Comparison of ENCODE assay signal across 17 cellular contexts in genomic region chr2:111029135-111029927, GRCh38.
DNase-seq lines count a peak whose midpoint lies in the region; ATAC-seq, FAIRE-seq and TF ChIP-seq lines count a peak whose summit lies in the region.
"Had no signal": no experiment of that assay in that cellular context is flagged by ENCODE, and none has a peak within 500 bp of the region (broad histone marks: within the 10 kb centered on the region; RNA-seq: fewer than 3 reads in every experiment).

No MANE protein-coding gene starts in this region.

- CTCF ChIA-PET in WTC11 (lab: Charles Lee), result no interaction called here

- POLR2A ChIA-PET in WTC11 (lab: Charles Lee), result no interaction called here

- H4K20me1 ChIP-seq in Karpas-422 (ENCODE audit: insufficient read depth, low read depth, low read length), result no peaks in the 10 kb centered on the region
- H4K20me1 ChIP-seq: BLaER1 had no signal

- H3K36me3 Mint-ChIP-seq in WTC11, result peaks cover 6% of the 10 kb centered on the region
- no peaks in the 10 kb centered on the region for H3K36me3 Mint-ChIP-seq in activated naive CD8-positive, alpha-beta T cell treated with anti-CD3 and anti-CD28 coated beads, Interleukin-2, amount 50 U/mL, for 24 hours (ENCODE audit: low read depth)

- DNase-seq in GM19239 (ENCODE audit: insufficient read length, low spot score), result no peak
- peak; percentile 10 for DNase-seq in MG63
- peak; percentile 32 for DNase-seq in WTC11 (ENCODE audit: low spot score)
- DNase-seq in lower lobe of right lung, result no peak
- DNase-seq in activated naive CD8-positive, alpha-beta T cell treated with anti-CD3 and anti-CD28 coated beads, Interleukin-2, amount 50 U/mL, for 24 hours, result no peak
- DNase-seq in Karpas-422, result no peak
- DNase-seq in hepatic stellate cell (ENCODE audit: low spot score), result no peak
- DNase-seq: GDM1, NCI-H1092 treated with DMSO at 0.1 percent for 48 hours, NCI-H524 treated with DMSO at 0.1 percent for 48 hours, SHP77 had no signal

- no peak overlapping the region for H3K4me3 Mint-ChIP-seq in WTC11
- H3K4me3 Mint-ChIP-seq in activated naive CD8-positive, alpha-beta T cell treated with anti-CD3 and anti-CD28 coated beads, Interleukin-2, amount 50 U/mL, for 24 hours, result no peak overlapping the region
- H3K4me3 Mint-ChIP-seq: activated CD8-positive, alpha-beta T cell treated with anti-CD3 and anti-CD28 coated beads for 36 hours; central memory CD8-positive, alpha-beta T cell had no signal

- H2AFZ ChIP-seq in Karpas-422 (ENCODE audit: low read length), result no peak overlapping the region

- H3K9me2 ChIP-seq in Karpas-422 (replicated peaks; ENCODE audit: insufficient read depth, low read length), result no peaks in the 10 kb centered on the region

- H3K4me3 ChIP-seq in MG63, result no peak overlapping the region
- H3K4me3 ChIP-seq in lower lobe of right lung, result no peak overlapping the region
- H3K4me3 ChIP-seq in Karpas-422 (ENCODE audit: low read length), result no peak overlapping the region
- H3K4me3 ChIP-seq: BLaER1, skin epidermis had no signal

- no peak overlapping the region for H3K4me2 ChIP-seq in Karpas-422 (ENCODE audit: low read depth, low read length, poor library complexity, severe bottlenecking)
- H3K4me2 ChIP-seq: BLaER1 had no signal

- H3K9me3 Mint-ChIP-seq in WTC11, result peaks cover 4% of the 10 kb centered on the region
- no peaks in the 10 kb centered on the region for H3K9me3 Mint-ChIP-seq in activated naive CD8-positive, alpha-beta T cell treated with anti-CD3 and anti-CD28 coated beads, Interleukin-2, amount 50 U/mL, for 24 hours
- H3K9me3 Mint-ChIP-seq: central memory CD8-positive, alpha-beta T cell had no signal

- intact Hi-C loops in lower lobe of right lung (cut with DNase I), result no loop called here

- ATAC-seq in WTC11 (peak; percentile 95), lower lobe of right lung (peak; percentile 67 to 77), GM18858 (IDR thresholded peaks at IDR 0.05; ENCODE audit: unreplicated experiment) (no peak)
- no peak for ATAC-seq in activated naive CD8-positive, alpha-beta T cell treated with anti-CD3 and anti-CD28 coated beads, Interleukin-2, amount 50 U/mL, for 24 hours

- H3K27ac Mint-ChIP-seq in WTC11, result no peak overlapping the region
- H3K27ac Mint-ChIP-seq in activated naive CD8-positive, alpha-beta T cell treated with anti-CD3 and anti-CD28 coated beads, Interleukin-2, amount 50 U/mL, for 24 hours, result no peak overlapping the region
- H3K27ac Mint-ChIP-seq: activated CD8-positive, alpha-beta T cell treated with anti-CD3 and anti-CD28 coated beads for 36 hours had no signal

- H3K4me1 ChIP-seq in lower lobe of right lung (peaks cover 45% of the 10 kb centered on the region), Karpas-422 (ENCODE audit: low read length) (peaks cover 25% of the 10 kb centered on the region)

- H3K27me3 ChIP-seq in MG63 (peaks cover 13% of the 10 kb centered on the region), lower lobe of right lung (ENCODE audit: low read depth) (no peaks in the 10 kb centered on the region), Karpas-422 (ENCODE audit: low read length) (no peaks in the 10 kb centered on the region)
- H3K27me3 ChIP-seq: BLaER1 had no signal

- H3K79me2 ChIP-seq in Karpas-422 (ENCODE audit: low read length), result no peaks in the 10 kb centered on the region

- H3K36me3 ChIP-seq in MG63 (no peaks in the 10 kb centered on the region), lower lobe of right lung (no peaks in the 10 kb centered on the region), Karpas-422 (ENCODE audit: insufficient read depth, low read length) (no peaks in the 10 kb centered on the region)
- H3K36me3 ChIP-seq: BLaER1 had no signal

- peaks cover 25% of the 10 kb centered on the region for H3K4me1 Mint-ChIP-seq in WTC11
- peaks cover 19% of the 10 kb centered on the region for H3K4me1 Mint-ChIP-seq in activated naive CD8-positive, alpha-beta T cell treated with anti-CD3 and anti-CD28 coated beads, Interleukin-2, amount 50 U/mL, for 24 hours

- no peaks in the 10 kb centered on the region for H3K27me3 Mint-ChIP-seq in WTC11 (ENCODE audit: low read depth)
- peaks cover 32% of the 10 kb centered on the region for H3K27me3 Mint-ChIP-seq in activated naive CD8-positive, alpha-beta T cell treated with anti-CD3 and anti-CD28 coated beads, Interleukin-2, amount 50 U/mL, for 24 hours

- no peak overlapping the region for H3K27ac ChIP-seq in lower lobe of right lung
- no peak overlapping the region for H3K27ac ChIP-seq in Karpas-422 (ENCODE audit: low read length)
- H3K27ac ChIP-seq: BLaER1, skin epidermis had no signal

- H3K9ac ChIP-seq in Karpas-422 (ENCODE audit: low read length), result no peak overlapping the region
- H3K9ac ChIP-seq: BLaER1 had no signal

- FAIRE-seq in GM19239 (lab: Jason Lieb, UNC), result peak; percentile 8
- FAIRE-seq: TTC549 had no signal

- no peak for TF ChIP-seq CTCF in WTC11 (IDR thresholded peaks at IDR 0.05)
- no peak for TF ChIP-seq CTCF in lower lobe of right lung (IDR thresholded peaks at IDR 0.05)

- H3K9me3 ChIP-seq in MG63 (no peaks in the 10 kb centered on the region), lower lobe of right lung (no peaks in the 10 kb centered on the region), Karpas-422 (ENCODE audit: low read length) (no peaks in the 10 kb centered on the region)

TF ChIP-seq in WTC11, 78 proteins besides CTCF, POLR2A, EP300 and RAD21 (continues in another document):
- TF ChIP-seq TEAD4 (CRISPR knock-in tag; IDR thresholded peaks at IDR 0.05) (no peak), ATF2 (CRISPR knock-in tag; IDR thresholded peaks at IDR 0.05; ENCODE audit: borderline replicate concordance, low read depth) (no peak), ETV6 (CRISPR knock-in tag; IDR thresholded peaks at IDR 0.05) (no peak), SMAD4 (CRISPR knock-in tag; IDR thresholded peaks at IDR 0.05) (no peak), TP53 (CRISPR knock-in tag; IDR thresholded peaks at IDR 0.05) (no peak), HMGA2 (CRISPR knock-in tag; IDR thresholded peaks at IDR 0.05) (no peak), FOXP1 (CRISPR knock-in tag; IDR thresholded peaks at IDR 0.05; ENCODE audit: borderline replicate concordance) (no peak), ZNF281 (CRISPR knock-in tag; IDR thresholded peaks at IDR 0.05) (no peak), JAZF1 (CRISPR knock-in tag; IDR thresholded peaks at IDR 0.05) (no peak), ZNF232 (CRISPR knock-in tag; IDR thresholded peaks at IDR 0.05) (no peak), JUN (CRISPR knock-in tag; IDR thresholded peaks at IDR 0.05) (no peak), FOXJ3 (CRISPR knock-in tag; IDR thresholded peaks at IDR 0.05; ENCODE audit: borderline replicate concordance) (no peak), ZNF121 (CRISPR knock-in tag; IDR thresholded peaks at IDR 0.05) (no peak)
- TF ChIP-seq, protein P1, sequence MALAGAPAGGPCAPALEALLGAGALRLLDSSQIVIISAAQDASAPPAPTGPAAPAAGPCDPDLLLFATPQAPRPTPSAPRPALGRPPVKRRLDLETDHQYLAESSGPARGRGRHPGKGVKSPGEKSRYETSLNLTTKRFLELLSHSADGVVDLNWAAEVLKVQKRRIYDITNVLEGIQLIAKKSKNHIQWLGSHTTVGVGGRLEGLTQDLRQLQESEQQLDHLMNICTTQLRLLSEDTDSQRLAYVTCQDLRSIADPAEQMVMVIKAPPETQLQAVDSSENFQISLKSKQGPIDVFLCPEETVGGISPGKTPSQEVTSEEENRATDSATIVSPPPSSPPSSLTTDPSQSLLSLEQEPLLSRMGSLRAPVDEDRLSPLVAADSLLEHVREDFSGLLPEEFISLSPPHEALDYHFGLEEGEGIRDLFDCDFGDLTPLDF (CRISPR knock-in tag; IDR thresholded peaks at IDR 0.05), result no peak
- TF ChIP-seq, protein P2, sequence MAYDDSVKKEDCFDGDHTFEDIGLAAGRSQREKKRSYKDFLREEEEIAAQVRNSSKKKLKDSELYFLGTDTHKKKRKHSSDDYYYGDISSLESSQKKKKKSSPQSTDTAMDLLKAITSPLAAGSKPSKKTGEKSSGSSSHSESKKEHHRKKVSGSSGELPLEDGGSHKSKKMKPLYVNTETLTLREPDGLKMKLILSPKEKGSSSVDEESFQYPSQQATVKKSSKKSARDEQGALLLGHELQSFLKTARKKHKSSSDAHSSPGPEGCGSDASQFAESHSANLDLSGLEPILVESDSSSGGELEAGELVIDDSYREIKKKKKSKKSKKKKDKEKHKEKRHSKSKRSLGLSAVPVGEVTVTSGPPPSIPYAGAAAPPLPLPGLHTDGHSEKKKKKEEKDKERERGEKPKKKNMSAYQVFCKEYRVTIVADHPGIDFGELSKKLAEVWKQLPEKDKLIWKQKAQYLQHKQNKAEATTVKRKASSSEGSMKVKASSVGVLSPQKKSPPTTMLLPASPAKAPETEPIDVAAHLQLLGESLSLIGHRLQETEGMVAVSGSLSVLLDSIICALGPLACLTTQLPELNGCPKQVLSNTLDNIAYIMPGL (CRISPR knock-in tag; IDR thresholded peaks at IDR 0.05), result no peak

Comparison
In these comparisons a context has a peak if more than half of its experiments do, and no peak if none do; other contexts are left out.
1. DNase-seq: peak in MG63 (single experiment) and WTC11 (single experiment); none in GM19239 (single experiment), lower lobe of right lung (single experiment), activated naive CD8-positive, alpha-beta T cell treated with anti-CD3 and anti-CD28 coated beads, Interleukin-2, amount 50 U/mL, for 24 hours (single experiment), Karpas-422 (single experiment) and hepatic stellate cell (single experiment).
2. ATAC-seq: peak in WTC11 (single experiment) and lower lobe of right lung (2 of 2); none in activated naive CD8-positive, alpha-beta T cell treated with anti-CD3 and anti-CD28 coated beads, Interleukin-2, amount 50 U/mL, for 24 hours (single experiment) and GM18858 (single experiment).